10 cellular contexts compared by ENCODE assay signal in the genomic region with DNA sequence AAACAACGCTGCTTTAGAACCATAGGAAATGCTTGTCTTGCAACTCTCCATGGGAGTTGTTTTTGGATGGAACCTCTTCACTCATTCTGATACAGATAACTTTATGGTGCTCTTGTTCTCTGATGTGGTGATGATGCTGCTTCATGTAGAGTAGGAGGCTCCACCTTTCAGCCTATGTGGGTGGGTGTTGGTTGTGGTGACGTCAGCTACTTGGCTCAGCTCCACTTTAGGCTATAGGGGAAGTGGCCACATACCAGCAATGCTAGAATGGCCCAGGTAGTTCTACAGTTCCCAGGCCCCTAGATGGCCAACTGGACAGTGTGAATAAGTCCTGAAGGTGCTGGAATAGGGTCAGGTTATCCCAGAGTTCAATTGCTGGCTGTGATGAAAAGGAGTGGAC.
"Had no signal": no experiment of that assay in that cellular context is flagged by ENCODE, and none has a peak within 500 bp of the region (broad histone marks: within the 10 kb centered on the region; RNA-seq: fewer than 3 reads in every experiment).

No MANE protein-coding gene starts in this region.

- H3K27ac ChIP-seq: HL-60, KMS-11 had no signal

- H3K9ac ChIP-seq: KMS-11 had no signal

- FAIRE-seq: H1, H54 had no signal

- ATAC-seq: GM23338 had no signal

- DNase-seq: H9, HCEC 1CT, IMR-90, Karpas-422, KBM-7 had no signal

- H3K4me2 ChIP-seq: GM23338, KMS-11 had no signal

- H3K4me3 ChIP-seq: GM23338 had no signal

- H2AFZ ChIP-seq: GM23338 had no signal
